In genomic region chr12:112992541-112993398, GRCh38 we compare ENCODE assay signal across 9 cellular contexts. TPM values are rescaled to one million over a fixed set of nuclear protein-coding genes. Genes with fewer than 3 reads are reported as not detected.
DNase-seq lines count a peak whose midpoint lies in the region; ATAC-seq and TF ChIP-seq lines count a peak whose summit lies in the region.
"Had no signal": no experiment of that assay in that cellular context is flagged by ENCODE, and none has a peak within 500 bp of the region (broad histone marks: within the 10 kb centered on the region; RNA-seq: fewer than 3 reads in every experiment).

No MANE protein-coding gene starts in this region.

- DNase-seq in NCI-H1417 (lab: John Stamatoyannopoulos, UW), result peak; percentile 29 to 80 (median 34)
- no peak for DNase-seq in NCI-H1417 treated with DMSO at 0.1 percent for 48 hours (lab: John Stamatoyannopoulos, UW)
- DNase-seq in NCI-H146 (lab: John Stamatoyannopoulos, UW), result peak; percentile 49
- DNase-seq in T-helper 2 cell treated with Interferon-gamma antibody and Interleukin-4, amounts not matched to agents 5 μg/mL and 100 μg/mL, for 36 hours (ENCODE audit: low spot score), result peak; percentile 57
- DNase-seq in body of pancreas, result peak; percentile 33 to 68 (median 50)
- DNase-seq in iPS-NIHi7 (ENCODE audit: extremely low spot score), result peak; percentile 92
- DNase-seq in stimulated activated CD4-positive, alpha-beta T cell treated with anti-CD3 and anti-CD28 coated beads, Interleukin-1b, Interleukin-23, amount 100 ng/mL, for 24 hours (ENCODE audit: low read depth in 4 of 4, low spot score in 1 of 4), result peak in 3 of 4 experiments; percentile 38 to 45 (median 42)
- no peak for DNase-seq in ureter (ENCODE audit: low spot score)

- ATAC-seq in body of pancreas, result peak; percentile 50

- no peaks in the 10 kb centered on the region for H3K27me3 Mint-ChIP-seq in T-helper 2 cell treated with Interferon-gamma antibody and Interleukin-4, amounts not matched to agents 5 μg/mL and 100 μg/mL, for 36 hours (ENCODE audit: low read depth)

- 0 to 5% methylated on average over 2 of the region's 2 CpGs for WGBS in body of pancreas, 2 donors

- no peak for TF ChIP-seq POLR2A in body of pancreas (IDR thresholded peaks at IDR 0.05)

- no peak overlapping the region for H3K27ac Mint-ChIP-seq in T-helper 2 cell treated with Interferon-gamma antibody and Interleukin-4, amounts not matched to agents 5 μg/mL and 100 μg/mL, for 36 hours

- H3K36me3 ChIP-seq in body of pancreas (replicated peaks in 1 of 2; ENCODE audit: insufficient read depth in 1 of 2, low read depth in 2 of 2), result no peaks in the 10 kb centered on the region

- H3K27me3 ChIP-seq in body of pancreas, result no peaks in the 10 kb centered on the region
- H3K27me3 ChIP-seq: BLaER1 had no signal

- peaks cover 92% of the 10 kb centered on the region for H3K36me3 Mint-ChIP-seq in T-helper 2 cell treated with Interferon-gamma antibody and Interleukin-4, amounts not matched to agents 5 μg/mL and 100 μg/mL, for 36 hours (ENCODE audit: low read depth)

- no peak overlapping the region for H3K27ac ChIP-seq in body of pancreas
- H3K27ac ChIP-seq: BLaER1 had no signal

- no peak overlapping the region for H3K4me3 ChIP-seq in body of pancreas
- H3K4me3 ChIP-seq: BLaER1 had no signal

- peaks cover 18% of the 10 kb centered on the region for H3K4me1 Mint-ChIP-seq in T-helper 2 cell treated with Interferon-gamma antibody and Interleukin-4, amounts not matched to agents 5 μg/mL and 100 μg/mL, for 36 hours (ENCODE audit: low read depth)

- peaks cover 11% of the 10 kb centered on the region for H3K9me3 Mint-ChIP-seq in T-helper 2 cell treated with Interferon-gamma antibody and Interleukin-4, amounts not matched to agents 5 μg/mL and 100 μg/mL, for 36 hours

- peak; percentile 37 to 91 (median 81) for TF ChIP-seq CTCF in body of pancreas (IDR thresholded peaks at IDR 0.05)

- H3K9me3 ChIP-seq in body of pancreas, result no peaks in the 10 kb centered on the region

- H3K4me1 ChIP-seq in body of pancreas, result no peaks in the 10 kb centered on the region

- intact Hi-C loops in body of pancreas (cut with DNase I), result no loop called here

- H3K4me3 Mint-ChIP-seq in T-helper 2 cell treated with Interferon-gamma antibody and Interleukin-4, amounts not matched to agents 5 μg/mL and 100 μg/mL, for 36 hours, result no peak overlapping the region

RNA-seq across cellular contexts. Expression of gene OAS2, which starts 14.5 kb away (rescaled TPM):
- total RNA-seq in body of pancreas, result 1 to 10 TPM; 1.6 to 2.3 TPM
- 27.5 TPM for total RNA-seq in ureter

RNA-seq across cellular contexts. Expression of gene OAS3, which starts 54.5 kb away (rescaled TPM):
- 10 to 100 TPM in 1 of 2 donors, 1 to 10 TPM in 1; 2.3 to 18.1 TPM for total RNA-seq in body of pancreas
- total RNA-seq in ureter, result 33.4 TPM

Comparison
In these comparisons a context has a peak if more than half of its experiments do, and no peak if none do; other contexts are left out.
1. DNase-seq: peak in NCI-H1417 (3 of 3), NCI-H146 (single experiment), T-helper 2 cell treated with Interferon-gamma antibody and Interleukin-4, amounts not matched to agents 5 μg/mL and 100 μg/mL, for 36 hours (single experiment), body of pancreas (4 of 4), iPS-NIHi7 (single experiment) and stimulated activated CD4-positive, alpha-beta T cell treated with anti-CD3 and anti-CD28 coated beads, Interleukin-1b, Interleukin-23, amount 100 ng/mL, for 24 hours (3 of 4); none in NCI-H1417 treated with DMSO at 0.1 percent for 48 hours (single experiment) and ureter (single experiment).